21 cellular contexts compared by ENCODE assay signal in the genomic region with DNA sequence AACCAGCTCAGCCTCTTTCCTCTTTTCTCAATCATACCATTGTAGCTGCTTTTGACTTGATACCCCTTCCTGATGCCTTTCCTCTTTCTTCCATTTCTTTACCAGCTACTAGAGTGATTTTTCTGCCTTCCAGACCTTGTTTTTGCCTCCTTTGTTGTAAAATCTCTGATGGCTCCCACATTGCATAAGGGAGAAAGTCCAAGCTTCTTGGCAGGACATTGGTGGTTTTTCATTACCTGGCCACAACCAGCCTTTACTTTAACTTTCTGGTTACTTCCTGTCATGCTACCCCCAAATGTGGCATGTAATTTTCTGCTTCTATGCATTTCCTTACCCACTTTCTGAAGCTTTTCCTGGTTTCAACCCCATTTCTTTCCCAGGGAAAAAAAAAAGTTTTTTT.
DNase-seq lines count a peak whose midpoint lies in the region; ATAC-seq, FAIRE-seq and TF ChIP-seq lines count a peak whose summit lies in the region.
"Had no signal": no experiment of that assay in that cellular context is flagged by ENCODE, and none has a peak within 500 bp of the region (broad histone marks: within the 10 kb centered on the region; RNA-seq: fewer than 3 reads in every experiment).

No MANE protein-coding gene starts in this region.

- H3K4me3 Mint-ChIP-seq in effector memory CD8-positive, alpha-beta T cell = no peak overlapping the region
- H3K4me3 Mint-ChIP-seq: B cell; CD4-positive, alpha-beta T cell; CD8-positive, alpha-beta T cell had no signal

- H2AFZ ChIP-seq in HepG2 (ENCODE audit: low read length) = no peak overlapping the region

- H3K36me3 Mint-ChIP-seq in effector memory CD8-positive, alpha-beta T cell (ENCODE audit: insufficient read depth) = no peaks in the 10 kb centered on the region
- H3K36me3 Mint-ChIP-seq: CD8-positive, alpha-beta T cell had no signal

- no peaks in the 10 kb centered on the region for H3K27me3 ChIP-seq in liver (ENCODE audit: control insufficient read depth in 4 of 4, insufficient read depth in 4 of 4, low read length in 3 of 4)
- H3K27me3 ChIP-seq in HepG2 (ENCODE audit: control insufficient read depth in 1 of 2, insufficient read depth in 2 of 2, low read length in 2 of 2) = no peaks in the 10 kb centered on the region
- no peaks in the 10 kb centered on the region for H3K27me3 ChIP-seq in right lobe of liver
- H3K27me3 ChIP-seq: BLaER1 treated with 17β-estradiol and CSF1 and Interleukin-3, amounts not matched to agents 10 nM and 100 nM had no signal

- no peaks in the 10 kb centered on the region for H4K20me1 ChIP-seq in HepG2 (ENCODE audit: insufficient read depth, low read length)
- H4K20me1 ChIP-seq: BLaER1 treated with 17β-estradiol and CSF1 and Interleukin-3, amounts not matched to agents 10 nM and 100 nM had no signal

- DNase-seq in HepG2 (ENCODE audit: low spot score) = no peak
- peak in 1 of 3 donors; percentile 53 for DNase-seq in right lobe of liver
- no peak for DNase-seq in OCI-M2 (lab: John Stamatoyannopoulos, UW; ENCODE audit: unreplicated experiment)
- no peak for DNase-seq in effector memory CD8-positive, alpha-beta T cell
- DNase-seq: AML-193; Caco-2; Calu3; CD4-positive, alpha-beta T cell; CD8-positive, alpha-beta T cell; DMS79 treated with DMSO at 0.1 percent for 48 hours; GF-D8 had no signal

- intact Hi-C loops in HepG2 (cut with micrococcal nuclease; ENCODE audit: unreplicated experiment) (no loop called here), right lobe of liver (cut with DNase I) (no loop called here)

- H3K4me1 Mint-ChIP-seq in effector memory CD8-positive, alpha-beta T cell (ENCODE audit: low read depth in 2 of 2) = no peaks in the 10 kb centered on the region
- H3K4me1 Mint-ChIP-seq: B cell had no signal

- H3K27ac ChIP-seq in liver (ENCODE audit: low read depth in 1 of 2, low read length in 2 of 2) (peak overlapping the region; percentile 60 to 68), HepG2 (ENCODE audit: extremely low read length, insufficient read depth, low read length) (no peak overlapping the region), right lobe of liver (peak overlapping the region; percentile 16 to 82 (median 57))
- H3K27ac ChIP-seq: 22Rv1; A549; BLaER1 treated with 17β-estradiol and CSF1 and Interleukin-3, amounts not matched to agents 10 nM and 100 nM; C4-2B had no signal

- TF ChIP-seq EP300 in HepG2 (IDR thresholded peaks at IDR 0.05; ENCODE audit: low read depth in 2 of 2, low read length in 2 of 2) (no peak), HepG2 (CRISPR knock-in tag; IDR thresholded peaks at IDR 0.05; ENCODE audit: borderline replicate concordance) (no peak)

- no peak for FAIRE-seq in HepG2 (lab: Jason Lieb, UNC)
- FAIRE-seq: A549, D721Med, G401.6, GM12891, GM19239 had no signal

- H3K27ac Mint-ChIP-seq in effector memory CD8-positive, alpha-beta T cell = no peak overlapping the region
- H3K27ac Mint-ChIP-seq: B cell; CD4-positive, alpha-beta T cell; CD8-positive, alpha-beta T cell had no signal

- H3K9ac ChIP-seq in liver (ENCODE audit: low read depth in 1 of 2, low read length in 2 of 2) = no peak overlapping the region
- no peak overlapping the region for H3K9ac ChIP-seq in HepG2 (ENCODE audit: insufficient read depth, low read depth, low read length)
- H3K9ac ChIP-seq: BLaER1 treated with 17β-estradiol and CSF1 and Interleukin-3, amounts not matched to agents 10 nM and 100 nM had no signal

- H3K4me3 ChIP-seq in liver (ENCODE audit: low read depth in 1 of 3, low read length in 3 of 3) (no peak overlapping the region), HepG2 (replicated peaks in 1 of 3; ENCODE audit: insufficient read depth in 1 of 3, low read depth in 2 of 3, low read length in 3 of 3) (no peak overlapping the region), right lobe of liver (no peak overlapping the region)
- H3K4me3 ChIP-seq: A549; BLaER1 treated with 17β-estradiol and CSF1 and Interleukin-3, amounts not matched to agents 10 nM and 100 nM had no signal

- ATAC-seq in HepG2 (no peak), right lobe of liver (peak; percentile 74 to 82 (median 77))
- ATAC-seq in effector memory CD8-positive, alpha-beta T cell (replicated peaks) = no peak
- ATAC-seq: A549; CD8-positive, alpha-beta T cell had no signal

- H3K79me2 ChIP-seq in HepG2 (ENCODE audit: insufficient read depth, low read length) = no peaks in the 10 kb centered on the region

- CTCF ChIA-PET in HepG2 (lab: Yijun Ruan, JAX; ENCODE audit: low intra/inter-chr PET ratio, low total read pairs) = no interaction called here

- H3K9me3 ChIP-seq in liver (ENCODE audit: control insufficient read depth in 4 of 4, low read length in 3 of 4) (no peaks in the 10 kb centered on the region), HepG2 (ENCODE audit: low read length) (no peaks in the 10 kb centered on the region), right lobe of liver (no peaks in the 10 kb centered on the region)
- H3K9me3 ChIP-seq: A549, Caco-2 had no signal

- H3K9me3 Mint-ChIP-seq in effector memory CD8-positive, alpha-beta T cell = peaks cover 7 to 27% of the 10 kb centered on the region in 2 donors
- H3K9me3 Mint-ChIP-seq: CD4-positive, alpha-beta T cell had no signal

- H3K36me3 ChIP-seq in liver (ENCODE audit: control insufficient read depth in 4 of 4, insufficient read depth in 3 of 4, low read depth in 1 of 4, low read length in 3 of 4) (no peaks in the 10 kb centered on the region), HepG2 (replicated peaks in 1 of 2; ENCODE audit: control insufficient read depth in 1 of 2, insufficient read depth in 2 of 2, low read length in 2 of 2) (no peaks in the 10 kb centered on the region), right lobe of liver (no peaks in the 10 kb centered on the region)
- H3K36me3 ChIP-seq: BLaER1 treated with 17β-estradiol and CSF1 and Interleukin-3, amounts not matched to agents 10 nM and 100 nM had no signal

- TF ChIP-seq CTCF in liver (IDR thresholded peaks at IDR 0.05; ENCODE audit: low read depth, low read length, missing input control) (no peak), HepG2 (CRISPR knock-in tag; IDR thresholded peaks at IDR 0.05) (no peak), right lobe of liver (IDR thresholded peaks at IDR 0.05) (no peak)

- no peaks in the 10 kb centered on the region for H3K27me3 Mint-ChIP-seq in effector memory CD8-positive, alpha-beta T cell
- H3K27me3 Mint-ChIP-seq: B cell; CD4-positive, alpha-beta T cell had no signal

- H3K4me2 ChIP-seq in HepG2 (ENCODE audit: low read depth, low read length) = no peak overlapping the region
- H3K4me2 ChIP-seq: A549; BLaER1 treated with 17β-estradiol and CSF1 and Interleukin-3, amounts not matched to agents 10 nM and 100 nM had no signal

- TF ChIP-seq POLR2A in HepG2 (IDR thresholded peaks at IDR 0.05; ENCODE audit: insufficient read depth in 1 of 2, low read depth in 2 of 2, low read length in 2 of 2) (no peak), right lobe of liver (IDR thresholded peaks at IDR 0.05) (no peak)

- peaks cover 6 to 24% (median 15%) of the 10 kb centered on the region in 4 donors for H3K4me1 ChIP-seq in liver (ENCODE audit: control insufficient read depth in 4 of 4, insufficient read depth in 4 of 4, low read length in 3 of 4)
- H3K4me1 ChIP-seq in HepG2 (ENCODE audit: insufficient read depth, low read length) = no peaks in the 10 kb centered on the region
- peaks cover 0 to 22% (median 6%) of the 10 kb centered on the region in 4 donors for H3K4me1 ChIP-seq in right lobe of liver
- H3K4me1 ChIP-seq: A549; BLaER1 treated with 17β-estradiol and CSF1 and Interleukin-3, amounts not matched to agents 10 nM and 100 nM; Caco-2 had no signal

- BruUV-seq in HepG2 (replicated peaks; lab: Mats Ljungman, UMichigan) = no TSS peak

- TF ChIP-seq RAD21 in liver (IDR thresholded peaks at IDR 0.05) = peak in 1 of 2 donors; percentile 22
- no peak for TF ChIP-seq RAD21 in HepG2 (CRISPR knock-in tag; IDR thresholded peaks at IDR 0.05)

- in situ Hi-C loops in HepG2 (cut with HindIII; ENCODE audit: extremely low pct_ligation_motif_present, low pct_unique_long_range_greater_than_20kb) = no loop called here

- POLR2A ChIA-PET in HepG2 (lab: Yijun Ruan, JAX) = no interaction called here

TF ChIP-seq in liver, 16 proteins besides CTCF, POLR2A, EP300 and RAD21 (continues in another document):
- TF ChIP-seq JUND (IDR thresholded peaks at IDR 0.05) = peak in 1 of 2 donors; percentile 41
- TF ChIP-seq HNF4G (IDR thresholded peaks at IDR 0.05) = peak; percentile 70
- no peak for TF ChIP-seq FOXA2 (IDR thresholded peaks at IDR 0.05)
- TF ChIP-seq, protein P1, sequence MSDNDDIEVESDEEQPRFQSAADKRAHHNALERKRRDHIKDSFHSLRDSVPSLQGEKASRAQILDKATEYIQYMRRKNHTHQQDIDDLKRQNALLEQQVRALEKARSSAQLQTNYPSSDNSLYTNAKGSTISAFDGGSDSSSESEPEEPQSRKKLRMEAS (IDR thresholded peaks at IDR 0.05) = peak; percentile 59
- peak; percentile 85 to 87 for TF ChIP-seq HNF4A (conservative IDR thresholded peaks at IDR 0.05)
- no peak for TF ChIP-seq NR2F2 (IDR thresholded peaks at IDR 0.05)

TF ChIP-seq in HepG2, 621 proteins besides CTCF, POLR2A, EP300 and RAD21 (continues in another document):
- TF ChIP-seq KDM2A (CRISPR knock-in tag; IDR thresholded peaks at IDR 0.05; ENCODE audit: borderline replicate concordance, low read depth) (no peak), ELF4 (CRISPR knock-in tag; IDR thresholded peaks at IDR 0.05; ENCODE audit: borderline replicate concordance) (no peak), MXI1 (IDR thresholded peaks at IDR 0.05; ENCODE audit: borderline replicate concordance, low read depth, low read length) (no peak), SOX6 (IDR thresholded peaks at IDR 0.05) (no peak), SOX6 (CRISPR knock-in tag; IDR thresholded peaks at IDR 0.05) (no peak)
- TF ChIP-seq, protein P2, sequence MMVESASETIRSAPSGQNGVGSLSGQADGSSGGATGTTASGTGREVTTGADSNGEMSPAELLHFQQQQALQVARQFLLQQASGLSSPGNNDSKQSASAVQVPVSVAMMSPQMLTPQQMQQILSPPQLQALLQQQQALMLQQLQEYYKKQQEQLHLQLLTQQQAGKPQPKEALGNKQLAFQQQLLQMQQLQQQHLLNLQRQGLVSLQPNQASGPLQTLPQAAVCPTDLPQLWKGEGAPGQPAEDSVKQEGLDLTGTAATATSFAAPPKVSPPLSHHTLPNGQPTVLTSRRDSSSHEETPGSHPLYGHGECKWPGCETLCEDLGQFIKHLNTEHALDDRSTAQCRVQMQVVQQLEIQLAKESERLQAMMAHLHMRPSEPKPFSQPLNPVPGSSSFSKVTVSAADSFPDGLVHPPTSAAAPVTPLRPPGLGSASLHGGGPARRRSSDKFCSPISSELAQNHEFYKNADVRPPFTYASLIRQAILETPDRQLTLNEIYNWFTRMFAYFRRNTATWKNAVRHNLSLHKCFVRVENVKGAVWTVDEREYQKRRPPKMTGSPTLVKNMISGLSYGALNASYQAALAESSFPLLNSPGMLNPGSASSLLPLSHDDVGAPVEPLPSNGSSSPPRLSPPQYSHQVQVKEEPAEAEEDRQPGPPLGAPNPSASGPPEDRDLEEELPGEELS (CRISPR knock-in tag; IDR thresholded peaks at IDR 0.05) = no peak

Comparison
In these comparisons a context has a peak if more than half of its experiments do, and no peak if none do; other contexts are left out.
1. ATAC-seq: peak in right lobe of liver (4 of 4); none in HepG2 (single experiment) and effector memory CD8-positive, alpha-beta T cell (single experiment).